1 cellular context compared by ENCODE assay signal in the genomic region with DNA sequence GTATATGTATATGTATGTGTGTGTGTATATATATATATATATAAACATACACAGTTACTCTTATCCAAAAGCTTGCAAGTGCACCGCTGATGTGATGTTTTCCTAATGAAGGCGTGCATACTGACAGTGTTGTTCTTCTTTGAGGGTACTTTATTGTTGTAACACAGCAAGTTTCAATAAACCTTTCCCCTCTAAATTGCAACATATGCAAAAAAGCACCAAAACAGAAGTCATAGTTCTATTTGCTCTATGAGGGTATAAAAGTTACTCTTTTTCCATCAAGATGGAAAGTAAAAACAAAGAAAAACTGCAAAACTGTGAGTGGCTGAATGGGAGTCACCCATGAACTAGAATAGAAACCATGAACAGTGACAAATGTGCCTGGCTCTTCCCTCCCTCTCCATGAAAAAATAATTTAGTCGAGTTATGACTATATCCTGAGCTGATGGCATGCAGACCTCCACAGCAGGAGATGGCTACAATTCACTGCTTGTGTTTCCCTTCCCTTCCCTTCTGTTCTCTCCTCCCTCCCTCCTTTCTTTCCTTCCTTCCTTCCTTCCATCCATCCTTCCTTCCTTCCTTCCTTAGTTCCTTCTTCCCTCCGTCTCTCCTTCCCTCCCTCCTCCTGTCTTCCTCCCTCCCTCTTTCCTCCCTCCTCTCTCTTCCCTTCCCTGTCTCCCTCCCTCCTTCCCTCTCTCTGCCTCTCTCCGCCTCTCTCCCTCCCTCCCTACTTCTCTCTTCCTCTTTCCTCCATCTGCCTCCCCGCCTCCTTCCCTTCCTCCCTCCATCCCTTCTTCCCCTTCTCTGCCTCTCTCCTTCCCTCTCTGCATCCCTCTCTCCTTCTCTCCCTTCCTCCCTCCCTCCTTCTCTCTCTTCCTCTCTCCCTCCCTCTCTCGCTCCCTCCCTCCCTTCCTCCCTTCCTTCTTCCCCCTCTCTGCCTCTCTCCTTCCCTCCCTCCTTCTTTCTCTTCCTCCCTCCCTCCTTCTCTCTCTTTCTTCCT.
TF ChIP-seq lines count a peak whose summit lies in the region.

No MANE protein-coding gene starts in this region.

TF ChIP-seq in WTC11, 78 proteins besides CTCF, POLR2A, EP300 and RAD21 (continued from another document):
- TF ChIP-seq, protein P1, sequence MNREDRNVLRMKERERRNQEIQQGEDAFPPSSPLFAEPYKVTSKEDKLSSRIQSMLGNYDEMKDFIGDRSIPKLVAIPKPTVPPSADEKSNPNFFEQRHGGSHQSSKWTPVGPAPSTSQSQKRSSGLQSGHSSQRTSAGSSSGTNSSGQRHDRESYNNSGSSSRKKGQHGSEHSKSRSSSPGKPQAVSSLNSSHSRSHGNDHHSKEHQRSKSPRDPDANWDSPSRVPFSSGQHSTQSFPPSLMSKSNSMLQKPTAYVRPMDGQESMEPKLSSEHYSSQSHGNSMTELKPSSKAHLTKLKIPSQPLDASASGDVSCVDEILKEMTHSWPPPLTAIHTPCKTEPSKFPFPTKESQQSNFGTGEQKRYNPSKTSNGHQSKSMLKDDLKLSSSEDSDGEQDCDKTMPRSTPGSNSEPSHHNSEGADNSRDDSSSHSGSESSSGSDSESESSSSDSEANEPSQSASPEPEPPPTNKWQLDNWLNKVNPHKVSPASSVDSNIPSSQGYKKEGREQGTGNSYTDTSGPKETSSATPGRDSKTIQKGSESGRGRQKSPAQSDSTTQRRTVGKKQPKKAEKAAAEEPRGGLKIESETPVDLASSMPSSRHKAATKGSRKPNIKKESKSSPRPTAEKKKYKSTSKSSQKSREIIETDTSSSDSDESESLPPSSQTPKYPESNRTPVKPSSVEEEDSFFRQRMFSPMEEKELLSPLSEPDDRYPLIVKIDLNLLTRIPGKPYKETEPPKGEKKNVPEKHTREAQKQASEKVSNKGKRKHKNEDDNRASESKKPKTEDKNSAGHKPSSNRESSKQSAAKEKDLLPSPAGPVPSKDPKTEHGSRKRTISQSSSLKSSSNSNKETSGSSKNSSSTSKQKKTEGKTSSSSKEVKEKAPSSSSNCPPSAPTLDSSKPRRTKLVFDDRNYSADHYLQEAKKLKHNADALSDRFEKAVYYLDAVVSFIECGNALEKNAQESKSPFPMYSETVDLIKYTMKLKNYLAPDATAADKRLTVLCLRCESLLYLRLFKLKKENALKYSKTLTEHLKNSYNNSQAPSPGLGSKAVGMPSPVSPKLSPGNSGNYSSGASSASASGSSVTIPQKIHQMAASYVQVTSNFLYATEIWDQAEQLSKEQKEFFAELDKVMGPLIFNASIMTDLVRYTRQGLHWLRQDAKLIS (CRISPR knock-in tag; IDR thresholded peaks at IDR 0.05; ENCODE audit: borderline replicate concordance), result no peak
- TF ChIP-seq ZNF423 (CRISPR knock-in tag; IDR thresholded peaks at IDR 0.05) (no peak), SMAD3 (CRISPR knock-in tag; IDR thresholded peaks at IDR 0.05; ENCODE audit: borderline replicate concordance) (no peak), ZNF121 (CRISPR knock-in tag; IDR thresholded peaks at IDR 0.05) (no peak)
- TF ChIP-seq, protein P2, sequence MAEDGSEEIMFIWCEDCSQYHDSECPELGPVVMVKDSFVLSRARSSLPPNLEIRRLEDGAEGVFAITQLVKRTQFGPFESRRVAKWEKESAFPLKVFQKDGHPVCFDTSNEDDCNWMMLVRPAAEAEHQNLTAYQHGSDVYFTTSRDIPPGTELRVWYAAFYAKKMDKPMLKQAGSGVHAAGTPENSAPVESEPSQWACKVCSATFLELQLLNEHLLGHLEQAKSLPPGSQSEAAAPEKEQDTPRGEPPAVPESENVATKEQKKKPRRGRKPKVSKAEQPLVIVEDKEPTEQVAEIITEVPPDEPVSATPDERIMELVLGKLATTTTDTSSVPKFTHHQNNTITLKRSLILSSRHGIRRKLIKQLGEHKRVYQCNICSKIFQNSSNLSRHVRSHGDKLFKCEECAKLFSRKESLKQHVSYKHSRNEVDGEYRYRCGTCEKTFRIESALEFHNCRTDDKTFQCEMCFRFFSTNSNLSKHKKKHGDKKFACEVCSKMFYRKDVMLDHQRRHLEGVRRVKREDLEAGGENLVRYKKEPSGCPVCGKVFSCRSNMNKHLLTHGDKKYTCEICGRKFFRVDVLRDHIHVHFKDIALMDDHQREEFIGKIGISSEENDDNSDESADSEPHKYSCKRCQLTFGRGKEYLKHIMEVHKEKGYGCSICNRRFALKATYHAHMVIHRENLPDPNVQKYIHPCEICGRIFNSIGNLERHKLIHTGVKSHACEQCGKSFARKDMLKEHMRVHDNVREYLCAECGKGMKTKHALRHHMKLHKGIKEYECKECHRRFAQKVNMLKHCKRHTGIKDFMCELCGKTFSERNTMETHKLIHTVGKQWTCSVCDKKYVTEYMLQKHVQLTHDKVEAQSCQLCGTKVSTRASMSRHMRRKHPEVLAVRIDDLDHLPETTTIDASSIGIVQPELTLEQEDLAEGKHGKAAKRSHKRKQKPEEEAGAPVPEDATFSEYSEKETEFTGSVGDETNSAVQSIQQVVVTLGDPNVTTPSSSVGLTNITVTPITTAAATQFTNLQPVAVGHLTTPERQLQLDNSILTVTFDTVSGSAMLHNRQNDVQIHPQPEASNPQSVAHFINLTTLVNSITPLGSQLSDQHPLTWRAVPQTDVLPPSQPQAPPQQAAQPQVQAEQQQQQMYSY (CRISPR knock-in tag; IDR thresholded peaks at IDR 0.05), result 0 out of 2 replicates have a peak, but pooled peaks have one; percentile 12
